8 cellular contexts compared by ENCODE assay signal in genomic region chr4:76950846-76951321, GRCh38. TPM values are rescaled to one million over a fixed set of nuclear protein-coding genes. Genes with fewer than 3 reads are reported as not detected.
DNase-seq lines count a peak whose midpoint lies in the region; ATAC-seq and TF ChIP-seq lines count a peak whose summit lies in the region.

No MANE protein-coding gene starts in this region.

- H3K27ac Mint-ChIP-seq in Caco-2 (ENCODE audit: unreplicated experiment) (peak overlapping the region; percentile 97), T-helper 17 cell (peak overlapping the region; percentile 92)

- peak overlapping the region; percentile 100 for H3K4me3 Mint-ChIP-seq in Caco-2 (ENCODE audit: unreplicated experiment)
- peak overlapping the region; percentile 94 for H3K4me3 Mint-ChIP-seq in T-helper 17 cell

- peaks cover 12% of the 10 kb centered on the region for H3K4me1 Mint-ChIP-seq in Caco-2 (ENCODE audit: low read depth, unreplicated experiment)
- peaks cover 29% of the 10 kb centered on the region for H3K4me1 Mint-ChIP-seq in T-helper 17 cell

- peaks cover 5% of the 10 kb centered on the region; the same call in 1 of the 2 replicates for H3K4me1 ChIP-seq in Caco-2
- peaks cover 17% of the 10 kb centered on the region for H3K4me1 ChIP-seq in mucosa of stomach (ENCODE audit: control insufficient read depth, insufficient read depth, low read length)
- peaks cover 2% of the 10 kb centered on the region in 2 donors for H3K4me1 ChIP-seq in aorta (ENCODE audit: control insufficient read depth in 1 of 2, insufficient read depth in 2 of 2, low read length in 2 of 2)

- BruUV-seq in Caco-2 (replicated peaks; lab: Mats Ljungman, UMichigan), result no TSS peak

- peaks cover 39% of the 10 kb centered on the region for H3K36me3 Mint-ChIP-seq in Caco-2 (ENCODE audit: insufficient read depth, unreplicated experiment)
- no peaks in the 10 kb centered on the region for H3K36me3 Mint-ChIP-seq in T-helper 17 cell (ENCODE audit: low read depth)

- H3K36me3 ChIP-seq in Caco-2 (ENCODE audit: control insufficient read depth, insufficient read depth, low read length), result no peaks in the 10 kb centered on the region
- no peaks in the 10 kb centered on the region for H3K36me3 ChIP-seq in mucosa of stomach (ENCODE audit: control insufficient read depth, insufficient read depth, low read length)
- H3K36me3 ChIP-seq in aorta (ENCODE audit: control insufficient read depth in 1 of 2, insufficient read depth in 2 of 2, low read length in 1 of 2), result no peaks in the 10 kb centered on the region

- intact Hi-C loops in Caco-2 (cut with micrococcal nuclease; ENCODE audit: unreplicated experiment), result loop anchor here (1.0 kb wide), 2 partner anchors 33 to 93 kb away; no protein-coding TSS in a partner anchor
- intact Hi-C loops in aorta (cut with DNase I), result loop anchor here in 1 of 2 donors (5.0 kb wide), 2 partner anchors 36 to 51 kb away; no protein-coding TSS in a partner anchor

- H3K9ac ChIP-seq in mucosa of stomach (ENCODE audit: low read length), result peak overlapping the region; percentile 78

- no peaks in the 10 kb centered on the region for H3K27me3 Mint-ChIP-seq in Caco-2 (ENCODE audit: insufficient read depth, unreplicated experiment)
- H3K27me3 Mint-ChIP-seq in T-helper 17 cell, result no peaks in the 10 kb centered on the region

- CTCF ChIA-PET in Caco-2 (lab: Charles Lee), result interaction anchor here (0.6 to 0.9 kb wide), 2 partner anchors 52 to 102 kb away, joined by 3 read pairs; no protein-coding TSS in a partner anchor

- H3K9me3 Mint-ChIP-seq in Caco-2 (ENCODE audit: unreplicated experiment), result no peaks in the 10 kb centered on the region

- no peaks in the 10 kb centered on the region for H3K27me3 ChIP-seq in Caco-2 (replicated peaks; ENCODE audit: control insufficient read depth, insufficient read depth, low read length)
- H3K27me3 ChIP-seq in mucosa of stomach (ENCODE audit: control insufficient read depth, insufficient read depth, low read length), result no peaks in the 10 kb centered on the region
- no peaks in the 10 kb centered on the region for H3K27me3 ChIP-seq in aorta (ENCODE audit: control insufficient read depth in 1 of 2, insufficient read depth in 2 of 2, low read length in 1 of 2)

- WGBS in aorta, 2 donors, result 0 to 1% methylated on average over 23 to 25 of the region's 25 CpGs

- ATAC-seq in HG03442 (IDR thresholded peaks at IDR 0.05; ENCODE audit: unreplicated experiment) (peak; percentile 1), T-helper 17 cell (no peak), aorta (ENCODE audit: low FRiP score) (no peak), HG02973 (IDR thresholded peaks at IDR 0.05; ENCODE audit: unreplicated experiment) (no peak), GM18502 (IDR thresholded peaks at IDR 0.05; ENCODE audit: poor library complexity, unreplicated experiment) (no peak)

- H3K4me3 ChIP-seq in Caco-2 (ENCODE audit: low read depth, low read length), result peak overlapping the region; percentile 94
- H3K4me3 ChIP-seq in epithelial cell of esophagus (ENCODE audit: low read length), result peak overlapping the region; percentile 81
- peak overlapping the region; percentile 76 for H3K4me3 ChIP-seq in mucosa of stomach (ENCODE audit: low read length)
- peak overlapping the region; percentile 84 to 92 for H3K4me3 ChIP-seq in aorta (ENCODE audit: low read length in 2 of 2)

- DNase-seq in Caco-2 (peak in 1 of 2 experiments; percentile 46), T-helper 17 cell (no peak), epithelial cell of esophagus (ENCODE audit: low read depth) (peak; percentile 32), aorta (peak in 1 of 2 donors; percentile 55)

- no peaks in the 10 kb centered on the region for H3K9me3 ChIP-seq in Caco-2
- H3K9me3 ChIP-seq in T-helper 17 cell (ENCODE audit: control insufficient read depth, low read length, poor library complexity, severe bottlenecking), result no peaks in the 10 kb centered on the region
- no peaks in the 10 kb centered on the region for H3K9me3 ChIP-seq in mucosa of stomach (ENCODE audit: control insufficient read depth, low read length)
- no peaks in the 10 kb centered on the region for H3K9me3 ChIP-seq in aorta (ENCODE audit: control insufficient read depth, low read length)

- TF ChIP-seq CTCF in Caco-2 (IDR thresholded peaks at IDR 0.05; ENCODE audit: insufficient read depth in 1 of 2, low read depth in 1 of 2, low read length in 1 of 2, severe bottlenecking in 1 of 2, unreplicated experiment in 1 of 2) (no peak), epithelial cell of esophagus (IDR thresholded peaks at IDR 0.05; ENCODE audit: insufficient read depth, low read depth, low read length, missing control alignments) (no peak)

- POLR2A ChIA-PET in Caco-2 (lab: Charles Lee), result no interaction called here

- peak overlapping the region in 1 of 2 donors; percentile 25 for H3K27ac ChIP-seq in aorta (ENCODE audit: low read depth in 1 of 2, low read length in 2 of 2)

RNA-seq across cellular contexts. Expression of gene SEPTIN11, which starts 1.3 kb away (rescaled TPM):
- 119 and 127 TPM in 2 replicates for total RNA-seq in Caco-2 (2022)
- 10 to 100 TPM; 21.4 to 40.3 TPM for total RNA-seq in T-helper 17 cell
- 100 to 1,000 TPM in 1 of 2 donors, 10 to 100 TPM in 1; 86.1 to 120 TPM for total RNA-seq in aorta
- 100 to 1,000 TPM in 1 of 2 donors, 10 to 100 TPM in 1; 39.6 to 110 TPM for polyA plus RNA-seq in aorta

RNA-seq across cellular contexts. Expression of gene SOWAHB, which starts 52.9 kb away (rescaled TPM):
- total RNA-seq in Caco-2 (2022), result 6.3 and 7.4 TPM in 2 replicates
- not detected for total RNA-seq in T-helper 17 cell
- under 1 TPM in 1 of 2 donors, not detected in 1; 0.32 TPM for total RNA-seq in aorta
- under 1 TPM; 0.26 to 0.88 TPM for polyA plus RNA-seq in aorta
